In the genomic region with DNA sequence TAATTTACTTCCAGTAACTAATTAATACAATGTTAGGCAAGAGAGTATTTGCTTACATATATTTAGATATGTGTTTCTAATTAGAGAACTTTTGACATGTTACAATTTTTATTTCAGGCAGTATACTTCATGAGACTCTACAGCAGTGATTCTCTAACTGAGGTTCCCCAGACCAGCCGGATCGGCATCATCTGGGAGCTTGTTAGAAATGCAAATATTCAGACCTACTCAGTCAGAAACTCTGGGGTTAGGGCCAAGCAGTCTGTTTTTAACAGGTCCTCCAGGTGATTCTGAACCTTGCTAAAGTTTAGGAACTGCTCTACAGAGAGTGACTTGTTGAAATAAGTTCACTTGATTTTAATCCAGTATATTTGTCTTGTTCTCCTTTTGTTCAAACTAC, we compare ENCODE assay signal across 27 cellular contexts. TPM values are rescaled to one million over a fixed set of nuclear protein-coding genes. Genes with fewer than 3 reads are reported as not detected.
DNase-seq lines count a peak whose midpoint lies in the region; ATAC-seq and TF ChIP-seq lines count a peak whose summit lies in the region.
"Had no signal": no experiment of that assay in that cellular context is flagged by ENCODE, and none has a peak within 500 bp of the region (broad histone marks: within the 10 kb centered on the region; RNA-seq: fewer than 3 reads in every experiment).

No MANE protein-coding gene starts in this region.

- H3K27ac Mint-ChIP-seq in WTC11 (peak overlapping the region; percentile 74), mesothelial cell of epicardium (peak overlapping the region; percentile 34), type B pancreatic cell (no peak overlapping the region)
- H3K27ac Mint-ChIP-seq: activated CD4-positive, alpha-beta T cell treated with anti-CD3 and anti-CD28 coated beads, Interleukin-2, amount 10 ng/mL, durations not matched to agents 24 days and 14 days; activated naive CD8-positive, alpha-beta T cell treated with anti-CD3 and anti-CD28 coated beads, Interleukin-2, amount 50 U/mL, for 24 hours; immature natural killer cell; stimulated activated naive CD8-positive, alpha-beta T cell treated with anti-CD3 and anti-CD28 coated beads, Interleukin-15, Interleukin-2, amounts not matched to agents 100 ng/mL and 50 ng/mL, for 24 hours had no signal

- POLR2A ChIA-PET in WTC11 (lab: Charles Lee), result no interaction called here

- DNase-seq in left ventricle myocardium superior (no peak), Right ventricle myocardium superior (no peak), WTC11 (ENCODE audit: low spot score) (peak; percentile 23), mesothelial cell of epicardium (ENCODE audit: low spot score in 2 of 2, unreplicated experiment in 2 of 2) (no peak), AG08396 (ENCODE audit: low spot score) (no peak), T-helper 9 cell (no peak), type B pancreatic cell (ENCODE audit: extremely low spot score, unreplicated experiment) (no peak), AG08395 (ENCODE audit: low spot score) (no peak)
- DNase-seq: activated CD4-positive, alpha-beta T cell treated with anti-CD3 and anti-CD28 coated beads, Interleukin-2, amount 10 ng/mL, durations not matched to agents 24 days and 14 days; activated gamma-delta T cell treated with Interleukin-2 at 50 U/mL for 16 hours; activated naive CD8-positive, alpha-beta T cell treated with anti-CD3 and anti-CD28 coated beads, Interleukin-2, amount 50 U/mL, for 24 hours; activated T-cell treated with anti-CD3 and anti-CD28 coated beads, Interleukin-2, amount 50 U/mL, for 4 hours; BE2C; body of pancreas; HCEC 1CT; hypothalamus; immature natural killer cell; MV-4-11; natural killer cell; NCI-H146; NCI-H510A treated with DMSO at 0.1 percent for 48 hours; NK-92 treated with Interleukin-12 subunit alpha and Interleukin-12 subunit beta, amount 100 ng/mL, for 24 hours; SHP77; SW 1271; T1000; WERI-Rb-1 had no signal

- peak; percentile 23 for ATAC-seq in left ventricle myocardium superior
- no peak for ATAC-seq in Right ventricle myocardium superior (ENCODE audit: poor library complexity)
- peak; percentile 67 for ATAC-seq in WTC11
- ATAC-seq: activated naive CD8-positive, alpha-beta T cell treated with anti-CD3 and anti-CD28 coated beads, Interleukin-2, amount 50 U/mL, for 24 hours; activated T-cell treated with anti-CD3 and anti-CD28 coated beads, Interleukin-2, amount 50 U/mL, for 4 hours; body of pancreas; natural killer cell had no signal

- CTCF ChIA-PET in WTC11 (lab: Charles Lee), result interaction anchor here (2.2 kb wide), 1 partner anchor 13 kb away, joined by 8 read pairs; no protein-coding TSS in a partner anchor

- H3K27me3 Mint-ChIP-seq in WTC11 (ENCODE audit: low read depth) (no peaks in the 10 kb centered on the region), mesothelial cell of epicardium (ENCODE audit: low read depth) (no peaks in the 10 kb centered on the region), type B pancreatic cell (no peaks in the 10 kb centered on the region)
- H3K27me3 Mint-ChIP-seq: activated CD4-positive, alpha-beta T cell treated with anti-CD3 and anti-CD28 coated beads, Interleukin-2, amount 10 ng/mL, durations not matched to agents 24 days and 14 days; activated naive CD8-positive, alpha-beta T cell treated with anti-CD3 and anti-CD28 coated beads, Interleukin-2, amount 50 U/mL, for 24 hours; stimulated activated naive CD8-positive, alpha-beta T cell treated with anti-CD3 and anti-CD28 coated beads, Interleukin-15, Interleukin-2, amounts not matched to agents 100 ng/mL and 50 ng/mL, for 24 hours had no signal

- H3K36me3 Mint-ChIP-seq in WTC11, result no peaks in the 10 kb centered on the region
- H3K36me3 Mint-ChIP-seq in mesothelial cell of epicardium, result no peaks in the 10 kb centered on the region
- peaks cover 4% of the 10 kb centered on the region for H3K36me3 Mint-ChIP-seq in type B pancreatic cell
- H3K36me3 Mint-ChIP-seq: immature natural killer cell, natural killer cell had no signal

- H3K4me3 Mint-ChIP-seq in WTC11 (no peak overlapping the region), mesothelial cell of epicardium (no peak overlapping the region), type B pancreatic cell (no peak overlapping the region)
- H3K4me3 Mint-ChIP-seq: activated CD4-positive, alpha-beta T cell treated with anti-CD3 and anti-CD28 coated beads, Interleukin-2, amount 10 ng/mL, durations not matched to agents 24 days and 14 days; activated naive CD8-positive, alpha-beta T cell treated with anti-CD3 and anti-CD28 coated beads, Interleukin-2, amount 50 U/mL, for 24 hours; activated T-cell treated with anti-CD3 and anti-CD28 coated beads, Interleukin-2, amount 50 U/mL, for 4 hours; immature natural killer cell; natural killer cell; stimulated activated naive CD8-positive, alpha-beta T cell treated with anti-CD3 and anti-CD28 coated beads, Interleukin-15, Interleukin-2, amounts not matched to agents 100 ng/mL and 50 ng/mL, for 24 hours had no signal

- TF ChIP-seq CTCF in WTC11 (IDR thresholded peaks at IDR 0.05) (no peak), mesothelial cell of epicardium (IDR thresholded peaks at IDR 0.05; ENCODE audit: unreplicated experiment) (no peak), type B pancreatic cell (conservative IDR thresholded peaks at IDR 0.05) (no peak)

- intact Hi-C loops in left ventricle myocardium superior (cut with micrococcal nuclease) (no loop called here), Right ventricle myocardium superior (cut with DNase I) (no loop called here)

- H3K4me1 Mint-ChIP-seq in WTC11 (peaks cover 30% of the 10 kb centered on the region), mesothelial cell of epicardium (peaks cover 18% of the 10 kb centered on the region), type B pancreatic cell (ENCODE audit: unreplicated experiment) (peaks cover 5% of the 10 kb centered on the region)

- no peaks in the 10 kb centered on the region for H3K9me3 Mint-ChIP-seq in WTC11
- no peaks in the 10 kb centered on the region for H3K9me3 Mint-ChIP-seq in mesothelial cell of epicardium
- H3K9me3 Mint-ChIP-seq in type B pancreatic cell, result no peaks in the 10 kb centered on the region
- H3K9me3 Mint-ChIP-seq: activated CD4-positive, alpha-beta T cell treated with anti-CD3 and anti-CD28 coated beads, Interleukin-2, amount 10 ng/mL, durations not matched to agents 24 days and 14 days; activated naive CD8-positive, alpha-beta T cell treated with anti-CD3 and anti-CD28 coated beads, Interleukin-2, amount 50 U/mL, for 24 hours; activated T-cell treated with anti-CD3 and anti-CD28 coated beads, Interleukin-2, amount 50 U/mL, for 4 hours; immature natural killer cell; natural killer cell; stimulated activated naive CD8-positive, alpha-beta T cell treated with anti-CD3 and anti-CD28 coated beads, Interleukin-15, Interleukin-2, amounts not matched to agents 100 ng/mL and 50 ng/mL, for 24 hours had no signal

TF ChIP-seq in WTC11, 78 proteins besides CTCF, POLR2A, EP300 and RAD21 (continues in another document):
- TF ChIP-seq, protein P1, sequence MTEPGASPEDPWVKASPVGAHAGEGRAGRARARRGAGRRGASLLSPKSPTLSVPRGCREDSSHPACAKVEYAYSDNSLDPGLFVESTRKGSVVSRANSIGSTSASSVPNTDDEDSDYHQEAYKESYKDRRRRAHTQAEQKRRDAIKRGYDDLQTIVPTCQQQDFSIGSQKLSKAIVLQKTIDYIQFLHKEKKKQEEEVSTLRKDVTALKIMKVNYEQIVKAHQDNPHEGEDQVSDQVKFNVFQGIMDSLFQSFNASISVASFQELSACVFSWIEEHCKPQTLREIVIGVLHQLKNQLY (CRISPR knock-in tag; IDR thresholded peaks at IDR 0.05), result no peak
- TF ChIP-seq NR1H2 (CRISPR knock-in tag; IDR thresholded peaks at IDR 0.05), result no peak
- no peak for TF ChIP-seq NR3C1 (CRISPR knock-in tag; conservative IDR thresholded peaks at IDR 0.05; ENCODE audit: low read depth)
- no peak for TF ChIP-seq FOXJ3 (CRISPR knock-in tag; IDR thresholded peaks at IDR 0.05; ENCODE audit: borderline replicate concordance)
- TF ChIP-seq TP53 (CRISPR knock-in tag; IDR thresholded peaks at IDR 0.05), result no peak
- no peak for TF ChIP-seq NFE2L1 (CRISPR knock-in tag; IDR thresholded peaks at IDR 0.05)
- TF ChIP-seq CBFB (CRISPR knock-in tag; IDR thresholded peaks at IDR 0.05; ENCODE audit: low read depth), result no peak
- TF ChIP-seq ZNF138 (CRISPR knock-in tag; conservative IDR thresholded peaks at IDR 0.05), result no peak
- TF ChIP-seq, protein P2, sequence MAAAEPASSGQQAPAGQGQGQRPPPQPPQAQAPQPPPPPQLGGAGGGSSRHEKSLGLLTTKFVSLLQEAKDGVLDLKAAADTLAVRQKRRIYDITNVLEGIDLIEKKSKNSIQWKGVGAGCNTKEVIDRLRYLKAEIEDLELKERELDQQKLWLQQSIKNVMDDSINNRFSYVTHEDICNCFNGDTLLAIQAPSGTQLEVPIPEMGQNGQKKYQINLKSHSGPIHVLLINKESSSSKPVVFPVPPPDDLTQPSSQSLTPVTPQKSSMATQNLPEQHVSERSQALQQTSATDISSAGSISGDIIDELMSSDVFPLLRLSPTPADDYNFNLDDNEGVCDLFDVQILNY (CRISPR knock-in tag; IDR thresholded peaks at IDR 0.05), result no peak
- TF ChIP-seq ETV6 (CRISPR knock-in tag; IDR thresholded peaks at IDR 0.05), result no peak
- no peak for TF ChIP-seq CREB1 (CRISPR knock-in tag; IDR thresholded peaks at IDR 0.05)
- TF ChIP-seq GRHL2 (CRISPR knock-in tag; IDR thresholded peaks at IDR 0.05; ENCODE audit: insufficient replicate concordance, severe bottlenecking), result no peak
- TF ChIP-seq, protein P3, sequence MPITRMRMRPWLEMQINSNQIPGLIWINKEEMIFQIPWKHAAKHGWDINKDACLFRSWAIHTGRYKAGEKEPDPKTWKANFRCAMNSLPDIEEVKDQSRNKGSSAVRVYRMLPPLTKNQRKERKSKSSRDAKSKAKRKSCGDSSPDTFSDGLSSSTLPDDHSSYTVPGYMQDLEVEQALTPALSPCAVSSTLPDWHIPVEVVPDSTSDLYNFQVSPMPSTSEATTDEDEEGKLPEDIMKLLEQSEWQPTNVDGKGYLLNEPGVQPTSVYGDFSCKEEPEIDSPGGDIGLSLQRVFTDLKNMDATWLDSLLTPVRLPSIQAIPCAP (CRISPR knock-in tag; IDR thresholded peaks at IDR 0.05), result no peak
- no peak for TF ChIP-seq NFATC4 (CRISPR knock-in tag; IDR thresholded peaks at IDR 0.05)
- TF ChIP-seq PRRX2 (CRISPR knock-in tag; IDR thresholded peaks at IDR 0.05), result no peak
- TF ChIP-seq, protein P4, sequence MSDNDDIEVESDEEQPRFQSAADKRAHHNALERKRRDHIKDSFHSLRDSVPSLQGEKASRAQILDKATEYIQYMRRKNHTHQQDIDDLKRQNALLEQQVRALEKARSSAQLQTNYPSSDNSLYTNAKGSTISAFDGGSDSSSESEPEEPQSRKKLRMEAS (CRISPR knock-in tag; IDR thresholded peaks at IDR 0.05), result no peak

RNA-seq across cellular contexts. Expression of a gene that starts 46.5 kb away (rescaled TPM):
- 17.2 TPM for total RNA-seq in left ventricle myocardium superior
- 14.3 TPM for total RNA-seq in Right ventricle myocardium superior
- 33.9 to 47.0 TPM (median 38.1 TPM) in 3 replicates for total RNA-seq in WTC11 (2021)
- total RNA-seq in mesothelial cell of epicardium, result 57.9 to 67.1 TPM (median 64.3 TPM) in 3 replicates
- 35.9 and 49.7 TPM in 2 replicates for total RNA-seq in type B pancreatic cell (ENCODE audit: low replicate concordance)
